8 cellular contexts compared by ENCODE assay signal in genomic region chr11:57336111-57336666, GRCh38. TPM values are rescaled to one million over a fixed set of nuclear protein-coding genes. Genes with fewer than 3 reads are reported as not detected.
DNase-seq lines count a peak whose midpoint lies in the region; ATAC-seq, FAIRE-seq and TF ChIP-seq lines count a peak whose summit lies in the region.

No MANE protein-coding gene starts in this region.

- WGBS in stomach, 5 donors = 27 to 33% (median 29%) methylated on average over 12 of the region's 12 CpGs

- TF ChIP-seq POLR2A in stomach (IDR thresholded peaks at IDR 0.05) = no peak

- intact Hi-C loops in Right ventricle myocardium superior (cut with DNase I) (no loop called here), stomach (cut with DNase I; ENCODE audit: low total_unique reads) (no loop called here)

- peaks cover 2% of the 10 kb centered on the region for H3K27me3 Mint-ChIP-seq in activated T-cell treated with anti-CD3 and anti-CD28 coated beads, Interleukin-2, amount 50 U/mL, for 4 hours (ENCODE audit: low read depth)

- peaks cover 17% of the 10 kb centered on the region for H3K4me1 ChIP-seq in cardiac muscle cell (ENCODE audit: low read depth)
- peaks cover 10% of the 10 kb centered on the region for H3K4me1 ChIP-seq in iPS-18a (ENCODE audit: control insufficient read depth, low read depth, low read length)
- peaks cover 19 to 30% (median 24%) of the 10 kb centered on the region in 4 donors for H3K4me1 ChIP-seq in stomach

- FAIRE-seq in frontal cortex (lab: Jason Lieb, UNC) = no peak

- H3K9me3 Mint-ChIP-seq in activated T-cell treated with anti-CD3 and anti-CD28 coated beads, Interleukin-2, amount 50 U/mL, for 4 hours = no peaks in the 10 kb centered on the region

- peaks cover 12% of the 10 kb centered on the region for H3K36me3 ChIP-seq in cardiac muscle cell
- H3K36me3 ChIP-seq in iPS-18a (ENCODE audit: control insufficient read depth, low read depth, low read length) = peaks cover 30% of the 10 kb centered on the region
- H3K36me3 ChIP-seq in stomach = peaks cover 22 to 32% (median 27%) of the 10 kb centered on the region in 4 donors

- H3K4me3 ChIP-seq in cardiac muscle cell (peak overlapping the region; percentile 83), iPS-18a (ENCODE audit: low read length) (peak overlapping the region; percentile 90), stomach (peak overlapping the region; percentile 79 to 93 (median 82))

- TF ChIP-seq CTCF in cardiac muscle cell (IDR thresholded peaks at IDR 0.05; ENCODE audit: low read depth, low read length) = no peak
- no peak for TF ChIP-seq CTCF in stomach (IDR thresholded peaks at IDR 0.05)

- peak overlapping the region; percentile 85 for H3K9ac ChIP-seq in iPS-18a (ENCODE audit: low read length)

- H3K27ac ChIP-seq in cardiac muscle cell = peak overlapping the region; percentile 88
- no peak overlapping the region for H3K27ac ChIP-seq in iPS-18a (ENCODE audit: low read length)
- H3K27ac ChIP-seq in stomach = peak overlapping the region; percentile 64 to 96 (median 91)

- DNase-seq in cardiac muscle cell (ENCODE audit: low read depth in 1 of 2, low spot score in 1 of 2) = no peak
- no peak for DNase-seq in Right ventricle myocardium superior
- DNase-seq in activated T-cell treated with anti-CD3 and anti-CD28 coated beads, Interleukin-2, amount 50 U/mL, for 4 hours = no peak
- DNase-seq in stomach = no peak
- DNase-seq in iPS-NIHi7 (ENCODE audit: extremely low spot score) = no peak
- no peak for DNase-seq in frontal cortex (ENCODE audit: low spot score in 2 of 2)

- peaks cover 32% of the 10 kb centered on the region for H3K4me1 Mint-ChIP-seq in activated T-cell treated with anti-CD3 and anti-CD28 coated beads, Interleukin-2, amount 50 U/mL, for 4 hours (ENCODE audit: low read depth)

- no peak for TF ChIP-seq EP300 in stomach (IDR thresholded peaks at IDR 0.05)

- H3K9me3 ChIP-seq in cardiac muscle cell (ENCODE audit: low read depth) = no peaks in the 10 kb centered on the region
- H3K9me3 ChIP-seq in iPS-18a (ENCODE audit: control insufficient read depth, low read depth, low read length) = no peaks in the 10 kb centered on the region
- H3K9me3 ChIP-seq in stomach = no peaks in the 10 kb centered on the region

- H3K4me3 Mint-ChIP-seq in activated T-cell treated with anti-CD3 and anti-CD28 coated beads, Interleukin-2, amount 50 U/mL, for 4 hours = peak overlapping the region; percentile 86

- ATAC-seq in Right ventricle myocardium superior (ENCODE audit: poor library complexity) = no peak
- peak; percentile 6 to 9 for ATAC-seq in activated T-cell treated with anti-CD3 and anti-CD28 coated beads, Interleukin-2, amount 50 U/mL, for 4 hours
- ATAC-seq in HG02610 (IDR thresholded peaks at IDR 0.05; ENCODE audit: unreplicated experiment) = no peak

- H3K27me3 ChIP-seq in cardiac muscle cell (no peaks in the 10 kb centered on the region), iPS-18a (ENCODE audit: control insufficient read depth, insufficient read depth, low read length) (peaks cover 8% of the 10 kb centered on the region), stomach (no peaks in the 10 kb centered on the region)

- peaks cover 32% of the 10 kb centered on the region for H3K36me3 Mint-ChIP-seq in activated T-cell treated with anti-CD3 and anti-CD28 coated beads, Interleukin-2, amount 50 U/mL, for 4 hours (ENCODE audit: insufficient read depth)

RNA-seq across cellular contexts. Expression of gene SSRP1, which starts 0.5 kb away (rescaled TPM):
- total RNA-seq in cardiac muscle cell = 112 and 180 TPM in 2 replicates
- 87.0 and 112 TPM in 2 replicates for polyA plus RNA-seq in cardiac muscle cell
- 36.3 TPM for total RNA-seq in Right ventricle myocardium superior
- 100 to 1,000 TPM; 287 to 317 (median 302) TPM for total RNA-seq in activated T-cell treated with anti-CD3 and anti-CD28 coated beads, Interleukin-2, amount 50 U/mL, for 4 hours
- 10 to 100 TPM; 15.8 to 62.9 (median 41.9) TPM for total RNA-seq in stomach
- polyA plus RNA-seq in stomach = 10 to 100 TPM; 43.5 to 58.8 (median 50.6) TPM
- 53.8 TPM for total RNA-seq in frontal cortex

RNA-seq across cellular contexts. Expression of gene P2RX3, which starts 2.0 kb away (rescaled TPM):
- total RNA-seq in cardiac muscle cell = 0.09 and 0.18 TPM in 2 replicates
- polyA plus RNA-seq in cardiac muscle cell = 0.39 and 0.62 TPM in 2 replicates
- total RNA-seq in Right ventricle myocardium superior = 1.3 TPM
- not detected for total RNA-seq in activated T-cell treated with anti-CD3 and anti-CD28 coated beads, Interleukin-2, amount 50 U/mL, for 4 hours
- 1 to 10 TPM in 1 of 5 donors, under 1 TPM in 1, not detected in 3; 0.18 to 1.7 TPM for total RNA-seq in stomach
- polyA plus RNA-seq in stomach = not detected
- total RNA-seq in frontal cortex = not detected

RNA-seq across cellular contexts. Expression of gene TNKS1BP1, which starts 11.4 kb away (rescaled TPM):
- 58.9 and 69.1 TPM in 2 replicates for total RNA-seq in cardiac muscle cell
- polyA plus RNA-seq in cardiac muscle cell = 62.1 and 67.1 TPM in 2 replicates
- 39.7 TPM for total RNA-seq in Right ventricle myocardium superior
- total RNA-seq in activated T-cell treated with anti-CD3 and anti-CD28 coated beads, Interleukin-2, amount 50 U/mL, for 4 hours = 10 to 100 TPM; 27.2 to 34.3 (median 30.7) TPM
- 100 to 1,000 TPM in 3 of 5 donors, 10 to 100 TPM in 2; 59.4 to 238 (median 126) TPM for total RNA-seq in stomach
- polyA plus RNA-seq in stomach = 100 to 1,000 TPM in 2 of 3 donors, 10 to 100 TPM in 1; 84.9 to 136 (median 111) TPM
- total RNA-seq in frontal cortex = 20.0 TPM

RNA-seq across cellular contexts. Expression of gene PRG3, which starts 44.8 kb away (rescaled TPM):
- not detected in 2 replicates for total RNA-seq in cardiac muscle cell
- not detected in 2 replicates for polyA plus RNA-seq in cardiac muscle cell
- not detected for total RNA-seq in Right ventricle myocardium superior
- not detected for total RNA-seq in activated T-cell treated with anti-CD3 and anti-CD28 coated beads, Interleukin-2, amount 50 U/mL, for 4 hours
- not detected for total RNA-seq in stomach
- not detected for polyA plus RNA-seq in stomach
- not detected for total RNA-seq in frontal cortex

RNA-seq across cellular contexts. Expression of gene PRG2, which starts 54.3 kb away (rescaled TPM):
- total RNA-seq in cardiac muscle cell (not detected in 2 replicates), Right ventricle myocardium superior (not detected), stomach (under 1 TPM in 1 of 5 donors, not detected in 4; 0.73 TPM), frontal cortex (not detected)
- polyA plus RNA-seq in cardiac muscle cell (not detected in 2 replicates), stomach (under 1 TPM in 1 of 3 donors, not detected in 2; 0.25 TPM)
- 1 to 10 TPM; 1.8 to 2.7 (median 2.5) TPM for total RNA-seq in activated T-cell treated with anti-CD3 and anti-CD28 coated beads, Interleukin-2, amount 50 U/mL, for 4 hours

Comparison
In these comparisons a context has a peak if more than half of its experiments do, and no peak if none do; other contexts are left out.
1. ATAC-seq: peak in activated T-cell treated with anti-CD3 and anti-CD28 coated beads, Interleukin-2, amount 50 U/mL, for 4 hours (2 of 2); none in Right ventricle myocardium superior (single experiment) and HG02610 (single experiment).
2. Peak in every context shown above with its lines, with median percentiles within 50 percentile points of each other: H3K4me3 ChIP-seq.